7 cellular contexts compared by ENCODE assay signal in genomic region chr13:33767140-33767539, GRCh38.
"Had no signal": no experiment of that assay in that cellular context is flagged by ENCODE, and none has a peak within 500 bp of the region (broad histone marks: within the 10 kb centered on the region; RNA-seq: fewer than 3 reads in every experiment).

No MANE protein-coding gene starts in this region.

- DNase-seq: GOT3, H7, KBM-7 had no signal

- H3K27ac ChIP-seq: HL-60 had no signal

- ATAC-seq: HCT116, HepG2 had no signal

- H3K4me3 ChIP-seq: HAP-1 had no signal

- H3K36me3 ChIP-seq: HAP-1 had no signal

- H3K9me3 ChIP-seq: HAP-1 had no signal
